Comparison of ENCODE assay signal across 2 cellular contexts in genomic region chr1:83123019-83123418, GRCh38.
TF ChIP-seq lines count a peak whose summit lies in the region.

No MANE protein-coding gene starts in this region.

TF ChIP-seq in IMR-90, 13 proteins besides CTCF, POLR2A, EP300 and RAD21:
- TF ChIP-seq MXI1 (IDR thresholded peaks at IDR 0.05; ENCODE audit: borderline replicate concordance, low read depth, low read length), result no peak
- TF ChIP-seq CEBPB (IDR thresholded peaks at IDR 0.05; ENCODE audit: low read depth, low read length), result peak; percentile 20; the same call in 1 of the 2 replicates
- TF ChIP-seq RFX5 (IDR thresholded peaks at IDR 0.05; ENCODE audit: low read depth, low read length), result no peak
- TF ChIP-seq NFE2L2 (IDR thresholded peaks at IDR 0.05; ENCODE audit: low read depth, low read length), result no peak

TF ChIP-seq in H1, 55 proteins besides CTCF, POLR2A, EP300 and RAD21:
- TF ChIP-seq CEBPB (IDR thresholded peaks at IDR 0.05; ENCODE audit: low read depth, low read length) (peak; percentile 64; the same call in 1 of the 2 replicates), ATF2 (IDR thresholded peaks at IDR 0.05; ENCODE audit: low read length) (no peak), CREB1 (IDR thresholded peaks at IDR 0.05) (no peak)
